ENCODE assay signal across 1 cellular context in genomic region chr6:106381223-106381622, GRCh38.
TF ChIP-seq lines count a peak whose summit lies in the region.

No MANE protein-coding gene starts in this region.

TF ChIP-seq in SK-N-SH, 30 proteins besides CTCF, POLR2A, EP300 and RAD21 (continued from another document):
- TF ChIP-seq REST (IDR thresholded peaks at IDR 0.05; ENCODE audit: low read depth, low read length) (no peak), SIN3A (IDR thresholded peaks at IDR 0.05; ENCODE audit: borderline replicate concordance, low read depth, low read length) (no peak), TCF12 (IDR thresholded peaks at IDR 0.05) (no peak), FOXM1 (IDR thresholded peaks at IDR 0.05; ENCODE audit: low read depth) (no peak), RFX5 (IDR thresholded peaks at IDR 0.05; ENCODE audit: low read length) (no peak), ZBTB33 (IDR thresholded peaks at IDR 0.05; ENCODE audit: borderline replicate concordance, low read depth) (no peak), TEAD4 (IDR thresholded peaks at IDR 0.05; ENCODE audit: borderline replicate concordance, insufficient read depth) (no peak), RXRA (IDR thresholded peaks at IDR 0.05; ENCODE audit: borderline replicate concordance, low read depth) (no peak), SMC3 (IDR thresholded peaks at IDR 0.05; ENCODE audit: low read depth, low read length) (no peak), POLR2AphosphoS5 (IDR thresholded peaks at IDR 0.05; ENCODE audit: low read depth, low read length) (no peak), NFIC (IDR thresholded peaks at IDR 0.05; ENCODE audit: borderline replicate concordance) (no peak), TAF1 (IDR thresholded peaks at IDR 0.05; ENCODE audit: borderline replicate concordance, low read depth, low read length) (no peak), RCOR1 (IDR thresholded peaks at IDR 0.05; ENCODE audit: low read length) (no peak), GATA2 (CRISPR knock-in tag; IDR thresholded peaks at IDR 0.05) (no peak), FOXJ3 (CRISPR knock-in tag; IDR thresholded peaks at IDR 0.05) (no peak), CHD2 (IDR thresholded peaks at IDR 0.05; ENCODE audit: low read length, partially characterized antibody) (no peak)
- TF ChIP-seq, protein P1, sequence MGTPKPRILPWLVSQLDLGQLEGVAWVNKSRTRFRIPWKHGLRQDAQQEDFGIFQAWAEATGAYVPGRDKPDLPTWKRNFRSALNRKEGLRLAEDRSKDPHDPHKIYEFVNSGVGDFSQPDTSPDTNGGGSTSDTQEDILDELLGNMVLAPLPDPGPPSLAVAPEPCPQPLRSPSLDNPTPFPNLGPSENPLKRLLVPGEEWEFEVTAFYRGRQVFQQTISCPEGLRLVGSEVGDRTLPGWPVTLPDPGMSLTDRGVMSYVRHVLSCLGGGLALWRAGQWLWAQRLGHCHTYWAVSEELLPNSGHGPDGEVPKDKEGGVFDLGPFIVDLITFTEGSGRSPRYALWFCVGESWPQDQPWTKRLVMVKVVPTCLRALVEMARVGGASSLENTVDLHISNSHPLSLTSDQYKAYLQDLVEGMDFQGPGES (IDR thresholded peaks at IDR 0.05; ENCODE audit: low read depth, low read length): no peak
- TF ChIP-seq, protein P2, sequence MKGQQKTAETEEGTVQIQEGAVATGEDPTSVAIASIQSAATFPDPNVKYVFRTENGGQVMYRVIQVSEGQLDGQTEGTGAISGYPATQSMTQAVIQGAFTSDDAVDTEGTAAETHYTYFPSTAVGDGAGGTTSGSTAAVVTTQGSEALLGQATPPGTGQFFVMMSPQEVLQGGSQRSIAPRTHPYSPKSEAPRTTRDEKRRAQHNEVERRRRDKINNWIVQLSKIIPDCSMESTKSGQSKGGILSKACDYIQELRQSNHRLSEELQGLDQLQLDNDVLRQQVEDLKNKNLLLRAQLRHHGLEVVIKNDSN (IDR thresholded peaks at IDR 0.05; ENCODE audit: borderline replicate concordance, low read depth): no peak
- TF ChIP-seq, protein P3, sequence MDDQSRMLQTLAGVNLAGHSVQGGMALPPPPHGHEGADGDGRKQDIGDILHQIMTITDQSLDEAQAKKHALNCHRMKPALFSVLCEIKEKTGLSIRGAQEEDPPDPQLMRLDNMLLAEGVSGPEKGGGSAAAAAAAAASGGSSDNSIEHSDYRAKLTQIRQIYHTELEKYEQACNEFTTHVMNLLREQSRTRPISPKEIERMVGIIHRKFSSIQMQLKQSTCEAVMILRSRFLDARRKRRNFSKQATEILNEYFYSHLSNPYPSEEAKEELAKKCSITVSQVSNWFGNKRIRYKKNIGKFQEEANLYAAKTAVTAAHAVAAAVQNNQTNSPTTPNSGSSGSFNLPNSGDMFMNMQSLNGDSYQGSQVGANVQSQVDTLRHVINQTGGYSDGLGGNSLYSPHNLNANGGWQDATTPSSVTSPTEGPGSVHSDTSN (IDR thresholded peaks at IDR 0.05): no peak
